Comparison of ENCODE assay signal across 8 cellular contexts in the genomic region with DNA sequence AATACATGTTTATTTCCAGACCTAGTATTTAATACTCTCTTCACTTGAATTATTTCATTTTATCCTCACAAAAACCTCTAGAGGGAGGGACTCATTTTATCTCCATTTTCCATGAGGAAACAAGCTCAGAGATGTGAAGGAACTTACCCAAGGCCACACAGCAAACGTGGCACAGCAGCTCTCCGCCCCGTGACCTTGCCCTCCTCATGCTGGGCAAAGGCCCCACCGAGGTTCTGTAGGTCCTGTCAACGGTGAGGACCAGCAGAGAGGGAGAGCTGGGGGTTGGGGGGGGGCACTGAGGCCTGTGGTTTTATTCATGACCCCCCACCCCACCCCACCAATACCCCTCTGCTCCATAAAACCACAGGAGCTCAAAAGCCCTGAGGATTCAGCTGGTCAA. TPM values are rescaled to one million over a fixed set of nuclear protein-coding genes. Genes with fewer than 3 reads are reported as not detected.
DNase-seq lines count a peak whose midpoint lies in the region; ATAC-seq, FAIRE-seq and TF ChIP-seq lines count a peak whose summit lies in the region.

No MANE protein-coding gene starts in this region.

- H3K4me2 ChIP-seq in astrocyte (ENCODE audit: low read length), result peak overlapping the region; percentile 59

- peaks cover 2% of the 10 kb centered on the region for H3K9me3 Mint-ChIP-seq in astrocyte (ENCODE audit: unreplicated experiment)

- no peaks in the 10 kb centered on the region for H3K9me3 ChIP-seq in left ventricle myocardium inferior (replicated peaks)
- no peaks in the 10 kb centered on the region for H3K9me3 ChIP-seq in astrocyte (ENCODE audit: insufficient read depth, low read depth, low read length)
- H3K9me3 ChIP-seq in mucosa of descending colon, result no peaks in the 10 kb centered on the region
- H3K9me3 ChIP-seq in upper lobe of right lung, result no peaks in the 10 kb centered on the region

- H3K4me3 ChIP-seq in left ventricle myocardium inferior (peak overlapping the region; percentile 48), astrocyte (ENCODE audit: insufficient read depth, low read depth, low read length) (no peak overlapping the region), mucosa of descending colon (no peak overlapping the region), upper lobe of right lung (peak overlapping the region; percentile 12)

- H3K4me1 Mint-ChIP-seq in astrocyte (ENCODE audit: low read depth, unreplicated experiment), result peaks cover 7% of the 10 kb centered on the region

- FAIRE-seq in astrocyte (lab: Jason Lieb, UNC), result no peak

- H3K36me3 Mint-ChIP-seq in astrocyte (ENCODE audit: low read depth, unreplicated experiment), result peaks cover 2% of the 10 kb centered on the region

- no peak overlapping the region for H3K4me3 Mint-ChIP-seq in astrocyte (ENCODE audit: unreplicated experiment)

- H3K36me3 ChIP-seq in left ventricle myocardium inferior (peaks cover 27% of the 10 kb centered on the region), astrocyte (ENCODE audit: insufficient read depth, low read length) (no peaks in the 10 kb centered on the region), mucosa of descending colon (ENCODE audit: low read depth) (no peaks in the 10 kb centered on the region), upper lobe of right lung (peaks cover 13% of the 10 kb centered on the region)

- DNase-seq in left ventricle myocardium inferior (no peak), left cardiac atrium (no peak), astrocyte (ENCODE audit: low read depth) (no peak), mucosa of descending colon (peak in 2 of 3 donors; percentile 30 to 59), upper lobe of right lung (no peak), hypothalamus (lab: John Stamatoyannopoulos, UW) (no peak), HUDEP-2 (lab: John Stamatoyannopoulos, UW; ENCODE audit: unreplicated experiment in 76 of 76) (no peak), superior temporal gyrus (ENCODE audit: extremely low spot score) (no peak)

- H3K27ac ChIP-seq in left ventricle myocardium inferior (replicated peaks) (peak overlapping the region; percentile 92), astrocyte (ENCODE audit: low read depth, low read length) (peak overlapping the region; percentile 79), upper lobe of right lung (peak overlapping the region; percentile 38)

- no peak overlapping the region for H2AFZ ChIP-seq in astrocyte (ENCODE audit: low read depth, low read length)

- no peaks in the 10 kb centered on the region for H3K27me3 Mint-ChIP-seq in astrocyte (ENCODE audit: low read depth, unreplicated experiment)

- no peak for ATAC-seq in left cardiac atrium
- ATAC-seq in mucosa of descending colon, result no peak
- no peak for ATAC-seq in upper lobe of right lung

- peaks cover 76% of the 10 kb centered on the region for H3K4me1 ChIP-seq in left ventricle myocardium inferior
- peaks cover 30% of the 10 kb centered on the region for H3K4me1 ChIP-seq in astrocyte (ENCODE audit: insufficient read depth, low read length)
- peaks cover 16% of the 10 kb centered on the region for H3K4me1 ChIP-seq in mucosa of descending colon (ENCODE audit: low read depth)
- peaks cover 58% of the 10 kb centered on the region for H3K4me1 ChIP-seq in upper lobe of right lung

- no peak for TF ChIP-seq CTCF in left ventricle myocardium inferior (IDR thresholded peaks at IDR 0.05; ENCODE audit: borderline replicate concordance)
- TF ChIP-seq CTCF in astrocyte (IDR thresholded peaks at IDR 0.05; ENCODE audit: insufficient read depth, low read depth, low read length), result no peak
- TF ChIP-seq CTCF in mucosa of descending colon (IDR thresholded peaks at IDR 0.05), result no peak
- TF ChIP-seq CTCF in upper lobe of right lung (IDR thresholded peaks at IDR 0.05), result no peak

- no peak overlapping the region for H3K27ac Mint-ChIP-seq in astrocyte (ENCODE audit: unreplicated experiment)

- intact Hi-C loops in left ventricle myocardium inferior (cut with micrococcal nuclease), result no loop called here
- intact Hi-C loops in left cardiac atrium (cut with DNase I), result no loop called here
- intact Hi-C loops in mucosa of descending colon (cut with DNase I, micrococcal nuclease), result no loop called here
- intact Hi-C loops in upper lobe of right lung (cut with DNase I), result no loop called here

- H3K27me3 ChIP-seq in left ventricle myocardium inferior (ENCODE audit: low read depth) (no peaks in the 10 kb centered on the region), astrocyte (ENCODE audit: insufficient read depth, low read length) (no peaks in the 10 kb centered on the region), upper lobe of right lung (no peaks in the 10 kb centered on the region)

- H3K79me2 ChIP-seq in astrocyte (ENCODE audit: insufficient read depth, low read length), result peaks cover 33% of the 10 kb centered on the region

- peak overlapping the region; percentile 67 for H3K9ac ChIP-seq in astrocyte (ENCODE audit: low read length)

- peaks cover 7% of the 10 kb centered on the region for H4K20me1 ChIP-seq in astrocyte (ENCODE audit: insufficient read depth, low read length)

RNA-seq across cellular contexts. Expression of a gene that starts 40.9 kb away (rescaled TPM):
- total RNA-seq in left ventricle myocardium inferior (not detected), left cardiac atrium (under 1 TPM in 1 of 2 donors, not detected in 1; 0.18 TPM), astrocyte (not detected in 2 replicates), mucosa of descending colon (10 to 100 TPM; 11.6 to 35.0 (median 30.0) TPM), upper lobe of right lung (1.6 TPM)

Comparison
In these comparisons a context has a peak if more than half of its experiments do, and no peak if none do; other contexts are left out.
1. DNase-seq: peak in mucosa of descending colon (2 of 3); none in left ventricle myocardium inferior (single experiment), left cardiac atrium (single experiment), astrocyte (single experiment), upper lobe of right lung (single experiment), hypothalamus (0 of 51), HUDEP-2 (0 of 76) and superior temporal gyrus (single experiment).
2. H3K27ac ChIP-seq: peak in every context shown above with its lines; median percentile 92 in left ventricle myocardium inferior; 79 in astrocyte; 38 in upper lobe of right lung.
3. H3K4me3 ChIP-seq: peak in left ventricle myocardium inferior (single experiment) and upper lobe of right lung (single experiment); none in astrocyte (single experiment) and mucosa of descending colon (single experiment).